Comparison of ENCODE assay signal across 23 cellular contexts in the genomic region with DNA sequence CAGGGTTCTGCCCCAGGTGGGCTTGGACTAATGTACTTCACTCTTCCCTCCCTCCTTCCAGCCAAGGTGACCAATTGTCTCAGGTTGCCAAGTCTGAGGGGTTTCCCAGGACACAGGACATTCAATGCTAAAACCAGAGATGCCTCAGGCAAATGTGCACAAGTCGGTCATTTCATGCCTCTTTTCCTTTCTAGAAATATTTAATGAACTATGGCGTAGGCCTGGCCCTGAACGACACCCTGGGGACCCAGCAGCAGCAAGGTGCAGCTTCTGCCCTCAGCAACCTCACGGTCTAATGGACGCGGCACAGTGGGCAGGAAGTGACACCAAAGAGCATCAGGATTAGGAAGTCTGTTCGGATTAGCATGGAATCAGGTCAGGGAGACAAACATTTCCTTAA.
"Had no signal": no experiment of that assay in that cellular context is flagged by ENCODE, and none has a peak within 500 bp of the region (broad histone marks: within the 10 kb centered on the region; RNA-seq: fewer than 3 reads in every experiment).

No MANE protein-coding gene starts in this region.

- H3K4me2 ChIP-seq: neural progenitor cell had no signal

- H3K4me1 ChIP-seq: right lobe of liver had no signal

- H3K4me3 Mint-ChIP-seq: naive thymus-derived CD8-positive, alpha-beta T cell; neural progenitor cell; stimulated activated effector memory CD8-positive, alpha-beta T cell treated with anti-CD3 and anti-CD28 coated beads, Interleukin-12 subunit alpha, Interleukin-12 subunit beta, amount 100 ng/mL, for 72 hours; type B pancreatic cell had no signal

- H2AFZ ChIP-seq: neural progenitor cell had no signal

- H3K27ac ChIP-seq: neural progenitor cell, pancreas, right lobe of liver, suprapubic skin, thyroid gland had no signal

- H3K36me3 Mint-ChIP-seq: naive thymus-derived CD8-positive, alpha-beta T cell; neural progenitor cell; stimulated activated effector memory CD8-positive, alpha-beta T cell treated with anti-CD3 and anti-CD28 coated beads, Interleukin-12 subunit alpha, Interleukin-12 subunit beta, amount 100 ng/mL, for 72 hours; type B pancreatic cell had no signal

- H3K4me1 Mint-ChIP-seq: naive thymus-derived CD8-positive, alpha-beta T cell; neural progenitor cell had no signal

- H3K27me3 ChIP-seq: neural progenitor cell, pancreas, right lobe of liver, suprapubic skin, thyroid gland had no signal

- DNase-seq: dermis blood vessel endothelial cell; erythroblast; foreskin melanocyte; hippocampal formation; left colon; mammary epithelial cell; mucosa of descending colon; naive thymus-derived CD8-positive, alpha-beta T cell; nucleus accumbens; pancreas; stimulated activated CD4-positive, alpha-beta T cell treated with anti-CD3 and anti-CD28 coated beads, Interleukin-4, amount 100 ng/mL, for 1 hour; stimulated activated CD8-positive, alpha-beta memory T cell treated with anti-CD3 and anti-CD28 coated beads, Interleukin-4, amount 100 ng/mL, for 48 hours; stimulated activated naive CD8-positive, alpha-beta T cell treated with anti-CD3 and anti-CD28 coated beads, Interleukin-15, Interleukin-2, amounts not matched to agents 100 U/mL and 50 U/mL, for 24 hours; thyroid gland had no signal

- H3K27ac Mint-ChIP-seq: naive thymus-derived CD8-positive, alpha-beta T cell; neural progenitor cell; progenitor cell of endocrine pancreas; stimulated activated effector memory CD8-positive, alpha-beta T cell treated with anti-CD3 and anti-CD28 coated beads, Interleukin-12 subunit alpha, Interleukin-12 subunit beta, amount 100 ng/mL, for 72 hours; type B pancreatic cell had no signal

- H3K9me3 ChIP-seq: mucosa of descending colon, pancreas, right lobe of liver, suprapubic skin, thyroid gland had no signal

- FAIRE-seq: colon, endothelial cell of umbilical vein, pancreas, urothelium cell line had no signal

- H3K9me3 Mint-ChIP-seq: naive thymus-derived CD8-positive, alpha-beta T cell; neural progenitor cell; stimulated activated effector memory CD8-positive, alpha-beta T cell treated with anti-CD3 and anti-CD28 coated beads, Interleukin-12 subunit alpha, Interleukin-12 subunit beta, amount 100 ng/mL, for 72 hours; type B pancreatic cell had no signal

- H3K36me3 ChIP-seq: neural progenitor cell, pancreas, right lobe of liver, suprapubic skin, thyroid gland had no signal

- H3K4me3 ChIP-seq: mucosa of descending colon, neural progenitor cell, pancreas, right lobe of liver, suprapubic skin, thyroid gland had no signal

- ATAC-seq: left colon; mucosa of descending colon; naive thymus-derived CD8-positive, alpha-beta T cell; pancreas; right lobe of liver; stimulated activated effector memory CD8-positive, alpha-beta T cell treated with anti-CD3 and anti-CD28 coated beads, Interleukin-12 subunit alpha, Interleukin-12 subunit beta, amount 100 ng/mL, for 72 hours; stimulated activated naive CD8-positive, alpha-beta T cell treated with anti-CD3 and anti-CD28 coated beads, Interleukin-15, Interleukin-2, amounts not matched to agents 100 U/mL and 50 U/mL, for 24 hours had no signal
